In the genomic region with DNA sequence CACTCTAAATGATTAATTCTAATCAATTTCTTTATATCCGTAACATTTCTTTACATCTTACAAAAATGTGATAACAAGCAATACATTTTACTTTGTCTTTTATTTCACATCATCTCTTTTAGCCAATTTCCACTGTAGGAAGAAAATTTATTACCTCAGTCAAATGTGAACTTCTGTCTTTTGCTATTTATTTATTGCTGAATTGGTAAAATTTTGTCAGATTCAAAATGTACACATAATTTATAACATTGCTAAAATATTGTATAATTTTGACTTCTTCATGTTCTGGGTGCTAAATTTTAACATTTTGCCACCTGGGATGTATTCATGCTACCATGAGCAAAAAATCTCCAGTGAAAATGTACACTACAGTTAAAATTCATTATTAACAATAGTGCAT, we compare ENCODE assay signal across 18 cellular contexts.
DNase-seq lines count a peak whose midpoint lies in the region; ATAC-seq, FAIRE-seq and TF ChIP-seq lines count a peak whose summit lies in the region.
"Had no signal": no experiment of that assay in that cellular context is flagged by ENCODE, and none has a peak within 500 bp of the region (broad histone marks: within the 10 kb centered on the region; RNA-seq: fewer than 3 reads in every experiment).

No MANE protein-coding gene starts in this region.

- no peaks in the 10 kb centered on the region for H3K79me2 ChIP-seq in SK-N-SH (ENCODE audit: insufficient read depth)
- no peaks in the 10 kb centered on the region for H3K79me2 ChIP-seq in K562 (ENCODE audit: control insufficient read depth, insufficient read depth, low read length)

- DNase-seq in SK-N-SH (no peak), K562 (ENCODE audit: extremely low read depth in 1 of 4, low spot score in 3 of 4) (no peak), NCI-H1048 (lab: John Stamatoyannopoulos, UW) (no peak), breast epithelium (ENCODE audit: low spot score in 2 of 2) (no peak)
- no peak for DNase-seq in stimulated activated CD4-positive, alpha-beta T cell treated with anti-CD3 and anti-CD28 coated beads, Interleukin-15, amount 100 ng/mL, for 24 hours
- DNase-seq: 8988T; C1 segment of cervical spinal cord; Calu3; CD4-positive, alpha-beta memory T cell; COR-L47; DMS53; DMS79 treated with DMSO at 0.1 percent for 48 hours; GOT3 had no signal

- no peaks in the 10 kb centered on the region for H3K9me1 ChIP-seq in K562 (ENCODE audit: control insufficient read depth, insufficient read depth, low read length)

- no peak overlapping the region for H3K9ac ChIP-seq in SK-N-SH
- no peak overlapping the region for H3K9ac ChIP-seq in K562 (ENCODE audit: insufficient read depth in 1 of 2, low read depth in 2 of 2, low read length in 2 of 2)

- no peak for ATAC-seq in SK-N-SH treated with all-trans-retinoic acid at 6 μM for 48 hours
- no peak for ATAC-seq in K562

- H3K9me3 ChIP-seq in SK-N-SH (no peaks in the 10 kb centered on the region), K562 (replicated peaks; ENCODE audit: control insufficient read depth, insufficient read depth, low read depth, low read length) (no peaks in the 10 kb centered on the region), breast epithelium (no peaks in the 10 kb centered on the region)
- H3K9me3 ChIP-seq: HAP-1 had no signal

- peaks cover 2 to 8% of the 10 kb centered on the region in 2 experiments; a peak in 3 of 4 replicates for H3K4me1 ChIP-seq in SK-N-SH (ENCODE audit: control insufficient read depth in 1 of 2, insufficient read depth in 2 of 2, low read depth in 1 of 2, low read length in 1 of 2)
- H3K4me1 ChIP-seq in K562 (replicated peaks in 1 of 2; ENCODE audit: control insufficient read depth in 2 of 2, insufficient read depth in 2 of 2, low read length in 2 of 2): no peaks in the 10 kb centered on the region
- no peaks in the 10 kb centered on the region for H3K4me1 ChIP-seq in breast epithelium
- H3K4me1 ChIP-seq: HAP-1 had no signal

- FAIRE-seq in G401.6 (lab: Jason Lieb, UNC): peak; percentile 8
- FAIRE-seq in K562 (lab: Jason Lieb, UNC): no peak
- FAIRE-seq: GM12892, H54 had no signal

- BruUV-seq in K562 (replicated peaks; lab: Mats Ljungman, UMichigan): no TSS peak

- CTCF ChIA-PET in SK-N-SH (lab: Yijun Ruan, JAX): no interaction called here
- CTCF ChIA-PET in K562 (lab: Yijun Ruan, JAX; ENCODE audit: low intra/inter-chr PET ratio): no interaction called here

- in situ Hi-C loops in K562 (cut with MboI): no loop called here

- H3K4me3 ChIP-seq in SK-N-SH (ENCODE audit: low read depth in 2 of 2, low read length in 1 of 2) (no peak overlapping the region), K562 (no peak overlapping the region), breast epithelium (no peak overlapping the region)
- H3K4me3 ChIP-seq: HAP-1 had no signal

- H4K20me1 ChIP-seq in SK-N-SH (ENCODE audit: insufficient read depth) (no peaks in the 10 kb centered on the region), K562 (replicated peaks; ENCODE audit: control insufficient read depth, insufficient read depth, low read length) (no peaks in the 10 kb centered on the region)

- TF ChIP-seq CTCF in SK-N-SH (IDR thresholded peaks at IDR 0.05): no peak
- no peak for TF ChIP-seq CTCF in K562 (IDR thresholded peaks at IDR 0.05 in 2 of 3, conservative IDR thresholded peaks at IDR 0.05 in 1 of 3; ENCODE audit: insufficient read depth in 2 of 3, low read depth in 1 of 3, low read length in 3 of 3)
- TF ChIP-seq CTCF in breast epithelium (IDR thresholded peaks at IDR 0.05): no peak

- no peaks in the 10 kb centered on the region for H3K9me2 ChIP-seq in SK-N-SH

- H3K27ac ChIP-seq in SK-N-SH (ENCODE audit: low read depth in 2 of 2, low read length in 1 of 2) (no peak overlapping the region), K562 (ENCODE audit: extremely low read depth, low read depth, low read length) (no peak overlapping the region), breast epithelium (no peak overlapping the region)

- H3K4me2 ChIP-seq in SK-N-SH: no peak overlapping the region
- no peak overlapping the region for H3K4me2 ChIP-seq in K562 (ENCODE audit: insufficient read depth, low read length)

- no peak for TF ChIP-seq POLR2A in K562 (conservative IDR thresholded peaks at IDR 0.05)
- no peak for TF ChIP-seq POLR2A in breast epithelium (IDR thresholded peaks at IDR 0.05)

- TF ChIP-seq RAD21 in SK-N-SH (IDR thresholded peaks at IDR 0.05; ENCODE audit: low read length): no peak
- no peak for TF ChIP-seq RAD21 in K562 (CRISPR knock-in tag; conservative IDR thresholded peaks at IDR 0.05 in 1 of 2, IDR thresholded peaks at IDR 0.05 in 1 of 2)

- intact Hi-C loops in K562 (cut with micrococcal nuclease) (no loop called here), breast epithelium (cut with DNase I; ENCODE audit: low total_unique reads) (no loop called here)

- WGBS in SK-N-SH (ENCODE audit: low lambda C conversion rate): 99% methylated on average over 1 of the region's 1 CpG
- WGBS in K562 (ENCODE audit: insufficient coverage, low coverage, missing lambda C conversion rate): 0% methylated on average over 1 of the region's 1 CpG

- H3F3A ChIP-seq in SK-N-SH (replicated peaks; ENCODE audit: insufficient read depth): peaks cover 6% of the 10 kb centered on the region

- H3K36me3 ChIP-seq in SK-N-SH (replicated peaks in 1 of 2; ENCODE audit: control insufficient read depth in 1 of 2, insufficient read depth in 2 of 2, low read length in 1 of 2) (no peaks in the 10 kb centered on the region), K562 (ENCODE audit: control insufficient read depth, insufficient read depth, low read length) (no peaks in the 10 kb centered on the region), breast epithelium (no peaks in the 10 kb centered on the region)
- H3K36me3 ChIP-seq: HAP-1 had no signal

- H3K27me3 ChIP-seq in SK-N-SH (ENCODE audit: insufficient read depth): no peaks in the 10 kb centered on the region
- H3K27me3 ChIP-seq in K562 (ENCODE audit: control insufficient read depth in 2 of 2, insufficient read depth in 2 of 2, low read length in 2 of 2): no peaks in the 10 kb centered on the region
- no peaks in the 10 kb centered on the region for H3K27me3 ChIP-seq in breast epithelium

- POLR2A ChIA-PET in SK-N-SH (lab: Yijun Ruan, JAX): no interaction called here
- POLR2A ChIA-PET in K562 (lab: Yijun Ruan, JAX): no interaction called here

- peak overlapping the region; percentile 14; the same call in 1 of the 2 replicates for H2AFZ ChIP-seq in SK-N-SH (ENCODE audit: low read depth)
- H2AFZ ChIP-seq in K562 (ENCODE audit: low read depth, low read length): no peak overlapping the region

- TF ChIP-seq EP300 in SK-N-SH (IDR thresholded peaks at IDR 0.05; ENCODE audit: borderline replicate concordance in 1 of 2, low read depth in 1 of 2, low read length in 1 of 2): no peak
- TF ChIP-seq EP300 in K562 (IDR thresholded peaks at IDR 0.05; ENCODE audit: low read length): no peak

TF ChIP-seq in SK-N-SH, 30 proteins besides CTCF, POLR2A, EP300 and RAD21 (continues in another document):
- no peak for TF ChIP-seq RFX5 (IDR thresholded peaks at IDR 0.05; ENCODE audit: low read length)
- TF ChIP-seq RCOR1 (IDR thresholded peaks at IDR 0.05; ENCODE audit: low read length): no peak
- TF ChIP-seq POLR2AphosphoS5 (IDR thresholded peaks at IDR 0.05; ENCODE audit: low read depth, low read length): no peak
- TF ChIP-seq SIN3A (IDR thresholded peaks at IDR 0.05; ENCODE audit: borderline replicate concordance, low read depth, low read length): no peak
- TF ChIP-seq, protein P1, sequence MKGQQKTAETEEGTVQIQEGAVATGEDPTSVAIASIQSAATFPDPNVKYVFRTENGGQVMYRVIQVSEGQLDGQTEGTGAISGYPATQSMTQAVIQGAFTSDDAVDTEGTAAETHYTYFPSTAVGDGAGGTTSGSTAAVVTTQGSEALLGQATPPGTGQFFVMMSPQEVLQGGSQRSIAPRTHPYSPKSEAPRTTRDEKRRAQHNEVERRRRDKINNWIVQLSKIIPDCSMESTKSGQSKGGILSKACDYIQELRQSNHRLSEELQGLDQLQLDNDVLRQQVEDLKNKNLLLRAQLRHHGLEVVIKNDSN (IDR thresholded peaks at IDR 0.05; ENCODE audit: borderline replicate concordance, low read depth): no peak
- TF ChIP-seq EZH2phosphoT487 (IDR thresholded peaks at IDR 0.05; ENCODE audit: borderline replicate concordance, low read depth): no peak
- TF ChIP-seq TCF12 (IDR thresholded peaks at IDR 0.05): no peak

TF ChIP-seq in SK-N-SH treated with all-trans-retinoic acid at 6 μM for 48 hours, 23 proteins besides CTCF, POLR2A, EP300 and RAD21 (continues in another document):
- TF ChIP-seq CSDC2 (CRISPR knock-in tag; IDR thresholded peaks at IDR 0.05) (no peak), OSR1 (CRISPR knock-in tag; IDR thresholded peaks at IDR 0.05) (no peak)
- TF ChIP-seq, protein P2, sequence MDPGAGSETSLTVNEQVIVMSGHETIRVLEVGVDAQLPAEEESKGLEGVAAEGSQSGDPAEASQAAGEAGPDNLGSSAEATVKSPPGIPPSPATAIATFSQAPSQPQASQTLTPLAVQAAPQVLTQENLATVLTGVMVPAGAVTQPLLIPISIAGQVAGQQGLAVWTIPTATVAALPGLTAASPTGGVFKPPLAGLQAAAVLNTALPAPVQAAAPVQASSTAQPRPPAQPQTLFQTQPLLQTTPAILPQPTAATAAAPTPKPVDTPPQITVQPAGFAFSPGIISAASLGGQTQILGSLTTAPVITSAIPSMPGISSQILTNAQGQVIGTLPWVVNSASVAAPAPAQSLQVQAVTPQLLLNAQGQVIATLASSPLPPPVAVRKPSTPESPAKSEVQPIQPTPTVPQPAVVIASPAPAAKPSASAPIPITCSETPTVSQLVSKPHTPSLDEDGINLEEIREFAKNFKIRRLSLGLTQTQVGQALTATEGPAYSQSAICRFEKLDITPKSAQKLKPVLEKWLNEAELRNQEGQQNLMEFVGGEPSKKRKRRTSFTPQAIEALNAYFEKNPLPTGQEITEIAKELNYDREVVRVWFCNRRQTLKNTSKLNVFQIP (CRISPR knock-in tag; IDR thresholded peaks at IDR 0.05; ENCODE audit: borderline replicate concordance, low read depth): no peak

TF ChIP-seq in K562, 482 proteins besides CTCF, POLR2A, EP300 and RAD21 (continues in another document):
- peak; percentile 41; the same call in 1 of the 2 replicates for TF ChIP-seq C11orf30 (IDR thresholded peaks at IDR 0.05; ENCODE audit: low read depth)
- TF ChIP-seq, protein P3, sequence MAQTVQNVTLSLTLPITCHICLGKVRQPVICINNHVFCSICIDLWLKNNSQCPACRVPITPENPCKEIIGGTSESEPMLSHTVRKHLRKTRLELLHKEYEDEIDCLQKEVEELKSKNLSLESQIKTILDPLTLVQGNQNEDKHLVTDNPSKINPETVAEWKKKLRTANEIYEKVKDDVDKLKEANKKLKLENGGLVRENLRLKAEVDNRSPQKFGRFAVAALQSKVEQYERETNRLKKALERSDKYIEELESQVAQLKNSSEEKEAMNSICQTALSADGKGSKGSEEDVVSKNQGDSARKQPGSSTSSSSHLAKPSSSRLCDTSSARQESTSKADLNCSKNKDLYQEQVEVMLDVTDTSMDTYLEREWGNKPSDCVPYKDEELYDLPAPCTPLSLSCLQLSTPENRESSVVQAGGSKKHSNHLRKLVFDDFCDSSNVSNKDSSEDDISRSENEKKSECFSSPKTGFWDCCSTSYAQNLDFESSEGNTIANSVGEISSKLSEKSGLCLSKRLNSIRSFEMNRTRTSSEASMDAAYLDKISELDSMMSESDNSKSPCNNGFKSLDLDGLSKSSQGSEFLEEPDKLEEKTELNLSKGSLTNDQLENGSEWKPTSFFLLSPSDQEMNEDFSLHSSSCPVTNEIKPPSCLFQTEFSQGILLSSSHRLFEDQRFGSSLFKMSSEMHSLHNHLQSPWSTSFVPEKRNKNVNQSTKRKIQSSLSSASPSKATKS (CRISPR knock-in tag; IDR thresholded peaks at IDR 0.05): no peak
